14 cellular contexts compared by ENCODE assay signal in genomic region chr15:72201346-72202029, GRCh38. TPM values are rescaled to one million over a fixed set of nuclear protein-coding genes. Genes with fewer than 3 reads are reported as not detected.
DNase-seq lines count a peak whose midpoint lies in the region; ATAC-seq and TF ChIP-seq lines count a peak whose summit lies in the region.
"Had no signal": no experiment of that assay in that cellular context is flagged by ENCODE, and none has a peak within 500 bp of the region (broad histone marks: within the 10 kb centered on the region; RNA-seq: fewer than 3 reads in every experiment).

No MANE protein-coding gene starts in this region.

- DNase-seq in Calu3 (no peak), caudate nucleus (lab: John Stamatoyannopoulos, UW) (peak in 2 of 61 donors; percentile 33 to 35), osteoblast (ENCODE audit: insufficient read length, low spot score, missing footprints) (peak; percentile 85), NCI-H2029 (lab: John Stamatoyannopoulos, UW) (no peak), omental fat pad (ENCODE audit: low spot score) (no peak)
- no peak for DNase-seq in NK-92 treated with Interleukin-12 subunit alpha and Interleukin-12 subunit beta, amount 100 ng/mL, for 24 hours (lab: John Stamatoyannopoulos, UW)
- DNase-seq: activated CD4-positive, alpha-beta T cell treated with anti-CD3 and anti-CD28 coated beads, Interleukin-2, amount 10 ng/mL, durations not matched to agents 24 days and 14 days; activated gamma-delta T cell treated with Interleukin-2 at 50 U/mL for 16 hours; COR-L47; midbrain; NCI-H2081; T-helper 1 cell had no signal

- no peaks in the 10 kb centered on the region; the same call in 1 of the 2 replicates for H3K79me2 ChIP-seq in KMS-11 (ENCODE audit: insufficient read depth, low read depth)
- peaks cover 34% of the 10 kb centered on the region for H3K79me2 ChIP-seq in osteoblast (ENCODE audit: insufficient read depth, low read length)

- H3K27ac Mint-ChIP-seq in Calu3 (ENCODE audit: unreplicated experiment): peak overlapping the region; percentile 39

- no peak overlapping the region for H3K4me3 Mint-ChIP-seq in Calu3 (ENCODE audit: low read depth, unreplicated experiment)
- H3K4me3 Mint-ChIP-seq: activated CD4-positive, alpha-beta T cell treated with anti-CD3 and anti-CD28 coated beads, Interleukin-2, amount 10 ng/mL, durations not matched to agents 24 days and 14 days had no signal

- H3K9me3 ChIP-seq in osteoblast (ENCODE audit: low read depth, low read length): no peaks in the 10 kb centered on the region

- H3K4me1 ChIP-seq in KMS-11 (ENCODE audit: low read depth, poor library complexity, severe bottlenecking) (peaks cover 55% of the 10 kb centered on the region), osteoblast (ENCODE audit: insufficient read depth, low read length) (peaks cover 21% of the 10 kb centered on the region)

- H3K36me3 ChIP-seq in KMS-11 (ENCODE audit: insufficient read depth): peaks cover 37% of the 10 kb centered on the region; the same call in 1 of the 2 replicates
- peaks cover 85% of the 10 kb centered on the region for H3K36me3 ChIP-seq in osteoblast (ENCODE audit: insufficient read depth, low read length)

- TF ChIP-seq CTCF in Calu3 (IDR thresholded peaks at IDR 0.05; ENCODE audit: unreplicated experiment) (no peak), KMS-11 (conservative IDR thresholded peaks at IDR 0.05; ENCODE audit: low read depth, low read length) (no peak), osteoblast (IDR thresholded peaks at IDR 0.05; ENCODE audit: extremely low read depth, low read depth, low read length) (no peak), omental fat pad (IDR thresholded peaks at IDR 0.05) (no peak)

- H3K27me3 Mint-ChIP-seq in Calu3 (ENCODE audit: unreplicated experiment): no peaks in the 10 kb centered on the region

- H3K9me3 Mint-ChIP-seq in Calu3 (ENCODE audit: low read depth, unreplicated experiment): no peaks in the 10 kb centered on the region
- H3K9me3 Mint-ChIP-seq: activated CD4-positive, alpha-beta T cell treated with anti-CD3 and anti-CD28 coated beads, Interleukin-2, amount 10 ng/mL, durations not matched to agents 24 days and 14 days had no signal

- 0 out of 2 replicates have a peak, but pooled peaks cover 10% of the 10 kb centered on the region for H4K20me1 ChIP-seq in KMS-11 (ENCODE audit: insufficient read depth)
- H4K20me1 ChIP-seq in osteoblast (ENCODE audit: insufficient read depth, low read length): peaks cover 83% of the 10 kb centered on the region

- intact Hi-C loops in Calu3 (cut with micrococcal nuclease; ENCODE audit: unreplicated experiment): no loop called here

- H3K27me3 ChIP-seq in KMS-11 (ENCODE audit: insufficient read depth, low read depth) (no peaks in the 10 kb centered on the region), osteoblast (ENCODE audit: insufficient read depth, low read length) (no peaks in the 10 kb centered on the region)

- no peak overlapping the region for H2AFZ ChIP-seq in KMS-11 (ENCODE audit: low read depth)
- no peak overlapping the region for H2AFZ ChIP-seq in osteoblast (ENCODE audit: low read length)

- ATAC-seq in HG02623 (IDR thresholded peaks at IDR 0.05; ENCODE audit: unreplicated experiment) (no peak), omental fat pad (ENCODE audit: low FRiP score) (no peak)

- H3K36me3 Mint-ChIP-seq in Calu3 (ENCODE audit: insufficient read depth, unreplicated experiment): peaks cover 93% of the 10 kb centered on the region

- CTCF ChIA-PET in Calu3 (lab: Charles Lee): interaction anchor here (0.7 kb wide), 1 partner anchor 9 kb away, joined by 3 read pairs; no protein-coding TSS in a partner anchor

- peaks cover 46% of the 10 kb centered on the region for H3K4me1 Mint-ChIP-seq in Calu3 (ENCODE audit: low read depth, unreplicated experiment)

- H3K4me2 ChIP-seq in KMS-11 (peak overlapping the region; percentile 1; the same call in 1 of the 2 replicates), osteoblast (ENCODE audit: insufficient read depth, low read length) (no peak overlapping the region)

- BruUV-seq in Calu3 (replicated peaks; lab: Mats Ljungman, UMichigan): no TSS peak

- H3K9ac ChIP-seq in KMS-11: no peak overlapping the region

- H3K27ac ChIP-seq in KMS-11 (peak overlapping the region; percentile 32; the same call in 1 of the 2 replicates), caudate nucleus (ENCODE audit: low read depth, low read length) (peak overlapping the region; percentile 53), osteoblast (ENCODE audit: low read depth, low read length) (no peak overlapping the region)

- no peak overlapping the region for H3K4me3 ChIP-seq in KMS-11 (IDR thresholded peaks at IDR 0.05; ENCODE audit: insufficient read depth, low read depth, low read length)
- no peak overlapping the region for H3K4me3 ChIP-seq in osteoblast (ENCODE audit: insufficient read depth, low read length)

RNA-seq across cellular contexts. Expression of gene GRAMD2A, which starts 3.9 kb away (rescaled TPM):
- total RNA-seq in Calu3 (2022) (0.95 and 2.2 TPM in 2 replicates), osteoblast (not detected in 2 replicates), omental fat pad (under 1 TPM in 3 of 4 donors, not detected in 1; 0.19 to 0.46 (median 0.24) TPM)

RNA-seq across cellular contexts. Expression of gene PKM, which starts 29.5 kb away (rescaled TPM):
- 1,874 and 1,922 TPM in 2 replicates for total RNA-seq in Calu3 (2022)
- total RNA-seq in osteoblast: 1,919 and 2,299 TPM in 2 replicates
- total RNA-seq in omental fat pad: 100 to 1,000 TPM; 200 to 534 (median 205) TPM
